13 cellular contexts compared by ENCODE assay signal in the genomic region with DNA sequence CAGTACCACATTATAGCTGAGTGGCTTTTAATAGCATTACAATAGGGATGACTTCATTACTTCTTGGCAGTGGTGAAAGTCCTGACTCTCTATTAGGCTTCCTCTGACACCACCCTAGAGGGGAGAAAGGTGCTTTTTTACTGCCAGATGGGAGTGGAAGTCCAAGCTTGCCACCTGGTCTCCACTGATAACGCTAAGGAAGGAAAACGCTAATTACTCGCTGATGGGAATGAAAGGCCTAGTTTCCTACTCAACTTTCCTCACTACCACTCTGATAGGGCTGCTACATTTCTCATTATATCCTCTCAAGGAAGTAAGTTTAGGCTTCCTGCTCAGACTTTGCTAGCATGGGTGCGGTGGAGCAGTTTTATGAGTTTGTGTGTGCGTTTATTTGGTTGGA.
"Had no signal": no experiment of that assay in that cellular context is flagged by ENCODE, and none has a peak within 500 bp of the region (broad histone marks: within the 10 kb centered on the region; RNA-seq: fewer than 3 reads in every experiment).

No MANE protein-coding gene starts in this region.

- H3K27ac ChIP-seq: SJSA1, testis had no signal

- H3K36me3 ChIP-seq: breast epithelium, esophagus squamous epithelium, SJSA1, stomach had no signal

- H3K27ac Mint-ChIP-seq: activated CD4-positive, alpha-beta T cell treated with anti-CD3 and anti-CD28 coated beads, Interleukin-2, amount 10 ng/mL, durations not matched to agents 7 days and 5 days had no signal

- H3K4me3 ChIP-seq: breast epithelium, esophagus squamous epithelium, SJSA1, stomach, testis had no signal

- ATAC-seq: naive thymus-derived CD8-positive, alpha-beta T cell had no signal

- H3K79me2 ChIP-seq: parathyroid adenoma had no signal

- DNase-seq: activated CD4-positive, alpha-beta T cell treated with anti-CD3 and anti-CD28 coated beads, Interleukin-2, amount 10 ng/mL, durations not matched to agents 7 days and 5 days; activated naive CD4-positive, alpha-beta T cell; anterior cingulate cortex; esophagus squamous epithelium; glutamatergic neuron; kidney glomerular epithelial cell; naive thymus-derived CD8-positive, alpha-beta T cell; stomach; testis had no signal

- H3K4me3 Mint-ChIP-seq: activated CD4-positive, alpha-beta T cell treated with anti-CD3 and anti-CD28 coated beads, Interleukin-2, amount 10 ng/mL, durations not matched to agents 7 days and 5 days; naive thymus-derived CD8-positive, alpha-beta T cell had no signal

- H3K27me3 ChIP-seq: esophagus squamous epithelium, SJSA1, testis had no signal

- H3K4me1 ChIP-seq: breast epithelium, esophagus squamous epithelium, parathyroid adenoma, SJSA1, stomach, testis had no signal

- H3K27me3 Mint-ChIP-seq: activated CD4-positive, alpha-beta T cell treated with anti-CD3 and anti-CD28 coated beads, Interleukin-2, amount 10 ng/mL, durations not matched to agents 7 days and 5 days had no signal

- H2AFZ ChIP-seq: parathyroid adenoma had no signal

- H3K9me3 ChIP-seq: esophagus squamous epithelium, SJSA1, testis had no signal

- FAIRE-seq: endometrium had no signal

- H3K4me1 Mint-ChIP-seq: activated CD4-positive, alpha-beta T cell treated with anti-CD3 and anti-CD28 coated beads, Interleukin-2, amount 10 ng/mL, durations not matched to agents 7 days and 5 days had no signal

- H3K9ac ChIP-seq: parathyroid adenoma had no signal
